Comparison of ENCODE assay signal across 8 cellular contexts in the genomic region with DNA sequence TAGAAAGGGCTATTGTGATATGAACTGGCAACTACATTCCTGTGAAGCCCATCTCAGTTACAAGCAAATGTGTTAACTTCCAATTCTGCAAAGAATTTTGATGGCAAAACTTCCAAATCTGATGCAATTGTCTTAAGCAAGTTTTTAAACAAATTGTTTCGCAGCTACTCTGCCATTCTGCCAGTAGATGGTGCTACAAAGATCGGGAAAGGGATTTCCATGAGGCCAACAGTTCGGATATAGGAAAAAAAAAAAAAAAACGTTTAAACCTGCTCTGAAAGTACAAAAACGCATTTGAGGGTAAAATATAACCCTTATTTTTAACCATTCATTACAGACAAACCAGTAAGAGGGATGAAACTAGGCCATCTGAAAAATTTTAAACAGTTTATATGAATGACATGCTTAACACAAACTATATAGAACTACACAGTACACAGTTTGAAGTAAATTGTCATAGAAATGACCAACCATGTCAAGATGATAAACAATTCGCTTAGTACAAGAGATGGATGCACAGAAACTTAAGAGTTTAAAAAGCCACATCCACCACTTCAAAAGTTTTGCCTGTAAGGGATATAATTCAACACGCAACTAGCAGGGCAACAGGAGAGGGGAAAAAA. TPM values are rescaled to one million over a fixed set of nuclear protein-coding genes. Genes with fewer than 3 reads are reported as not detected.
DNase-seq lines count a peak whose midpoint lies in the region; ATAC-seq and FAIRE-seq lines count a peak whose summit lies in the region.

No MANE protein-coding gene starts in this region.

- FAIRE-seq in G401.6 (lab: Jason Lieb, UNC): peak; percentile 95
- peak; percentile 26 for FAIRE-seq in frontal cortex (lab: Jason Lieb, UNC)

- ATAC-seq in HG03025 (IDR thresholded peaks at IDR 0.05; ENCODE audit: low FRiP score, unreplicated experiment): no peak

- peak overlapping the region; percentile 86 for H3K4me3 Mint-ChIP-seq in activated CD4-positive, alpha-beta memory T cell treated with anti-CD3 and anti-CD28 coated beads, Interleukin-2, amount 10 ng/mL, durations not matched to agents 7 days and 5 days

- H3K36me3 Mint-ChIP-seq in activated CD4-positive, alpha-beta memory T cell treated with anti-CD3 and anti-CD28 coated beads, Interleukin-2, amount 10 ng/mL, durations not matched to agents 7 days and 5 days (ENCODE audit: low read depth): peaks cover 38% of the 10 kb centered on the region

- H3K27me3 ChIP-seq in rectal smooth muscle tissue (ENCODE audit: control insufficient read depth, insufficient read depth, low read length): no peaks in the 10 kb centered on the region

- POLR2A ChIA-PET in activated CD4-positive, alpha-beta memory T cell treated with anti-CD3 and anti-CD28 coated beads, Interleukin-2, amount 10 ng/mL, durations not matched to agents 7 days and 5 days (lab: Charles Lee): interaction anchor here (0.7 to 4.3 kb wide), 6 partner anchors 11 to 284 kb away, joined by 3 to 56 read pairs (median 4); a partner anchor contains a TSS

- no peaks in the 10 kb centered on the region for H3K36me3 ChIP-seq in rectal smooth muscle tissue (ENCODE audit: control insufficient read depth, insufficient read depth, low read length)

- H3K4me3 ChIP-seq in rectal smooth muscle tissue (ENCODE audit: low read length): peak overlapping the region; percentile 97

- no peaks in the 10 kb centered on the region for H3K9me3 Mint-ChIP-seq in activated CD4-positive, alpha-beta memory T cell treated with anti-CD3 and anti-CD28 coated beads, Interleukin-2, amount 10 ng/mL, durations not matched to agents 7 days and 5 days

- in situ Hi-C loops in ACHN (cut with HindIII; ENCODE audit: low pct_ligation_motif_present, low pct_unique_long_range_greater_than_20kb, low sequenced_read_pairs): no loop called here

- peaks cover 9% of the 10 kb centered on the region for H3K4me1 ChIP-seq in rectal smooth muscle tissue (ENCODE audit: control insufficient read depth, insufficient read depth, low read length)

- CTCF ChIA-PET in activated CD4-positive, alpha-beta memory T cell treated with anti-CD3 and anti-CD28 coated beads, Interleukin-2, amount 10 ng/mL, durations not matched to agents 7 days and 5 days (lab: Charles Lee): interaction anchor here (0.6 to 2.9 kb wide), 20 partner anchors 11 to 601 kb away, joined by 3 to 30 read pairs (median 4); a partner anchor contains a TSS

- DNase-seq in ACHN (peak; percentile 72), NCI-H1694 (lab: John Stamatoyannopoulos, UW) (peak; percentile 44), frontal cortex (ENCODE audit: low spot score in 2 of 2) (peak in 1 of 2 donors; percentile 29), T-helper 9 cell (no peak)
- no peak for DNase-seq in activated CD4-positive, alpha-beta memory T cell treated with anti-CD3 and anti-CD28 coated beads, Interleukin-2, amount 10 ng/mL, durations not matched to agents 7 days and 5 days

- H3K27me3 Mint-ChIP-seq in activated CD4-positive, alpha-beta memory T cell treated with anti-CD3 and anti-CD28 coated beads, Interleukin-2, amount 10 ng/mL, durations not matched to agents 7 days and 5 days: no peaks in the 10 kb centered on the region

- peak overlapping the region; percentile 99 for H3K27ac ChIP-seq in rectal smooth muscle tissue (ENCODE audit: low read depth, low read length)

- peak overlapping the region; percentile 24 for H3K9ac ChIP-seq in rectal smooth muscle tissue (ENCODE audit: low read length)

- H3K27ac Mint-ChIP-seq in activated CD4-positive, alpha-beta memory T cell treated with anti-CD3 and anti-CD28 coated beads, Interleukin-2, amount 10 ng/mL, durations not matched to agents 7 days and 5 days: peak overlapping the region; percentile 97

- H3K4me1 Mint-ChIP-seq in activated CD4-positive, alpha-beta memory T cell treated with anti-CD3 and anti-CD28 coated beads, Interleukin-2, amount 10 ng/mL, durations not matched to agents 7 days and 5 days: peaks cover 26% of the 10 kb centered on the region

RNA-seq across cellular contexts. Expression of a gene that starts 2.2 kb away (rescaled TPM):
- total RNA-seq in activated CD4-positive, alpha-beta memory T cell treated with anti-CD3 and anti-CD28 coated beads, Interleukin-2, amount 10 ng/mL, durations not matched to agents 7 days and 5 days: 10 to 100 TPM; 24.0 to 24.6 TPM
- total RNA-seq in frontal cortex: 57.9 TPM

RNA-seq across cellular contexts. Expression of a gene that starts 16.1 kb away (rescaled TPM):
- total RNA-seq in activated CD4-positive, alpha-beta memory T cell treated with anti-CD3 and anti-CD28 coated beads, Interleukin-2, amount 10 ng/mL, durations not matched to agents 7 days and 5 days: 1 to 10 TPM; 2.8 to 3.6 TPM
- 13.0 TPM for total RNA-seq in frontal cortex

Comparison
In these comparisons a context has a peak if more than half of its experiments do, and no peak if none do; other contexts are left out.
1. DNase-seq: peak in ACHN (single experiment) and NCI-H1694 (single experiment); none in activated CD4-positive, alpha-beta memory T cell treated with anti-CD3 and anti-CD28 coated beads, Interleukin-2, amount 10 ng/mL, durations not matched to agents 7 days and 5 days (single experiment) and T-helper 9 cell (single experiment).